In genomic region chr11:99918761-99919160, GRCh38 we compare ENCODE assay signal across 2 cellular contexts.
A peak's percentile ranks its signal among the peaks of the same experiment; 100 is the strongest.
TF ChIP-seq lines count a peak whose summit lies in the region.

No MANE protein-coding gene starts in this region.

TF ChIP-seq in GM23338, 12 proteins besides CTCF, POLR2A, EP300 and RAD21 (continued from another document):
- TF ChIP-seq, protein P1, sequence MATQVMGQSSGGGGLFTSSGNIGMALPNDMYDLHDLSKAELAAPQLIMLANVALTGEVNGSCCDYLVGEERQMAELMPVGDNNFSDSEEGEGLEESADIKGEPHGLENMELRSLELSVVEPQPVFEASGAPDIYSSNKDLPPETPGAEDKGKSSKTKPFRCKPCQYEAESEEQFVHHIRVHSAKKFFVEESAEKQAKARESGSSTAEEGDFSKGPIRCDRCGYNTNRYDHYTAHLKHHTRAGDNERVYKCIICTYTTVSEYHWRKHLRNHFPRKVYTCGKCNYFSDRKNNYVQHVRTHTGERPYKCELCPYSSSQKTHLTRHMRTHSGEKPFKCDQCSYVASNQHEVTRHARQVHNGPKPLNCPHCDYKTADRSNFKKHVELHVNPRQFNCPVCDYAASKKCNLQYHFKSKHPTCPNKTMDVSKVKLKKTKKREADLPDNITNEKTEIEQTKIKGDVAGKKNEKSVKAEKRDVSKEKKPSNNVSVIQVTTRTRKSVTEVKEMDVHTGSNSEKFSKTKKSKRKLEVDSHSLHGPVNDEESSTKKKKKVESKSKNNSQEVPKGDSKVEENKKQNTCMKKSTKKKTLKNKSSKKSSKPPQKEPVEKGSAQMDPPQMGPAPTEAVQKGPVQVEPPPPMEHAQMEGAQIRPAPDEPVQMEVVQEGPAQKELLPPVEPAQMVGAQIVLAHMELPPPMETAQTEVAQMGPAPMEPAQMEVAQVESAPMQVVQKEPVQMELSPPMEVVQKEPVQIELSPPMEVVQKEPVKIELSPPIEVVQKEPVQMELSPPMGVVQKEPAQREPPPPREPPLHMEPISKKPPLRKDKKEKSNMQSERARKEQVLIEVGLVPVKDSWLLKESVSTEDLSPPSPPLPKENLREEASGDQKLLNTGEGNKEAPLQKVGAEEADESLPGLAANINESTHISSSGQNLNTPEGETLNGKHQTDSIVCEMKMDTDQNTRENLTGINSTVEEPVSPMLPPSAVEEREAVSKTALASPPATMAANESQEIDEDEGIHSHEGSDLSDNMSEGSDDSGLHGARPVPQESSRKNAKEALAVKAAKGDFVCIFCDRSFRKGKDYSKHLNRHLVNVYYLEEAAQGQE (IDR thresholded peaks at IDR 0.05; ENCODE audit: unreplicated experiment), result no peak
- TF ChIP-seq EZH2 (IDR thresholded peaks at IDR 0.05; ENCODE audit: low read depth, unreplicated experiment) (no peak), JUNB (IDR thresholded peaks at IDR 0.05; ENCODE audit: unreplicated experiment) (no peak), ZNF462 (CRISPR knock-in tag; IDR thresholded peaks at IDR 0.05) (no peak), CREB1 (CRISPR knock-in tag; IDR thresholded peaks at IDR 0.05; ENCODE audit: low read depth) (no peak), ZNF331 (CRISPR knock-in tag; IDR thresholded peaks at IDR 0.05; ENCODE audit: low read depth) (no peak)

TF ChIP-seq in K562, 482 proteins besides CTCF, POLR2A, EP300 and RAD21:
- no peak for TF ChIP-seq ZNF609 (CRISPR knock-in tag; IDR thresholded peaks at IDR 0.05; ENCODE audit: borderline replicate concordance)
- TF ChIP-seq CBX5 (IDR thresholded peaks at IDR 0.05; ENCODE audit: borderline replicate concordance, low read depth), result 0 out of 2 replicates have a peak, but pooled peaks have one; percentile 37
- TF ChIP-seq HDAC8 (tag; IDR thresholded peaks at IDR 0.05), result no peak
TF ChIP-seq in K562: peak in this region for 1.
